In the genomic region with DNA sequence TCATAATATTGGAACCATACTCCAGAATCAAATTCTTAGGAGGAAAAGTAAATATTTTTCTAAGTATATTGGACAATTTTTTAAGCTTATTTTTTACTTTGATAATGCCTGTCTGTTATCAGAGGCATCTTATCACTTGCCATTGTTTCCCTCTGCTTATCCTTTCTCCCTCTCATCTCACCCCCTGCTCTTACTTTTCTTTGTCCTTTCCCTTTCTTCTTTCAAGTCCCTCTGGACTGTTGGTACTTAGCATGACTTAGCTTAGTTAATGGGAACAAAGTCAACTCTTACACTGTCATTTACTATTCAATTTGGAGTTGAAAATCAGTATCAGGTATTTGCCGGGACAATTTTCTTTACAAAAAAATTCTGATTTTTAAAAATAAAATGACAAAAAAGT, we compare ENCODE assay signal across 30 cellular contexts. TPM values are rescaled to one million over a fixed set of nuclear protein-coding genes. Genes with fewer than 3 reads are reported as not detected.
"Had no signal": no experiment of that assay in that cellular context is flagged by ENCODE, and none has a peak within 500 bp of the region (broad histone marks: within the 10 kb centered on the region; RNA-seq: fewer than 3 reads in every experiment).

No MANE protein-coding gene starts in this region.

- H3K4me3 Mint-ChIP-seq: activated CD8-positive, alpha-beta memory T cell treated with anti-CD3 and anti-CD28 coated beads, Interleukin-2, amount 10 ng/mL, durations not matched to agents 7 days and 5 days; activated CD8-positive, alpha-beta T cell treated with anti-CD3 and anti-CD28 coated beads, Interleukin-2, amount 10 ng/mL, durations not matched to agents 7 days and 5 days; activated naive CD4-positive, alpha-beta T cell treated with anti-CD3 and anti-CD28 coated beads, Interleukin-2, amount 50 U/mL, for 24 hours; natural killer cell treated with Interleukin-12 subunit alpha and Interleukin-12 subunit beta and Interleukin-15 and Interleukin-18, amount 100 ng/mL, for 72 hours; stimulated activated effector memory CD8-positive, alpha-beta T cell treated with anti-CD3 and anti-CD28 coated beads, Interleukin-12 subunit alpha, Interleukin-12 subunit beta, amount 100 ng/mL, for 72 hours; stimulated activated naive CD8-positive, alpha-beta T cell treated with anti-CD3 and anti-CD28 coated beads, Interleukin-15, Interleukin-2, amounts not matched to agents 100 ng/mL and 50 ng/mL, for 24 hours; T-helper 1 cell treated with Interleukin-12 subunit alpha and Interleukin-12 subunit beta and Interleukin-4 antibody, amounts not matched to agents 30 μg/mL and 1 μg/mL, for 36 hours had no signal

- ATAC-seq: activated CD8-positive, alpha-beta memory T cell treated with anti-CD3 and anti-CD28 coated beads, Interleukin-2, amount 10 ng/mL, durations not matched to agents 7 days and 5 days; activated CD8-positive, alpha-beta T cell treated with anti-CD3 and anti-CD28 coated beads, Interleukin-2, amount 10 ng/mL, durations not matched to agents 7 days and 5 days; gastrocnemius medialis; left lung; lower lobe of right lung; natural killer cell treated with Interleukin-12 subunit alpha and Interleukin-12 subunit beta and Interleukin-15 and Interleukin-18, amount 100 ng/mL, for 72 hours; sciatic nerve; stimulated activated effector memory CD8-positive, alpha-beta T cell treated with anti-CD3 and anti-CD28 coated beads, Interleukin-12 subunit alpha, Interleukin-12 subunit beta, amount 100 ng/mL, for 72 hours had no signal

- H3K36me3 ChIP-seq: colonic mucosa, gastrocnemius medialis, left lung, lower lobe of right lung, ovary, upper lobe of left lung, vagina had no signal

- H3K27me3 ChIP-seq: colonic mucosa, gastrocnemius medialis, left lung, ovary, upper lobe of left lung, vagina had no signal

- H3K4me1 ChIP-seq: colonic mucosa, gastrocnemius medialis, left lung, lower lobe of right lung, upper lobe of left lung, vagina had no signal

- H3K27ac Mint-ChIP-seq: activated CD8-positive, alpha-beta memory T cell treated with anti-CD3 and anti-CD28 coated beads, Interleukin-2, amount 10 ng/mL, durations not matched to agents 7 days and 5 days; activated CD8-positive, alpha-beta T cell treated with anti-CD3 and anti-CD28 coated beads, Interleukin-2, amount 10 ng/mL, durations not matched to agents 7 days and 5 days; activated naive CD4-positive, alpha-beta T cell treated with anti-CD3 and anti-CD28 coated beads, Interleukin-2, amount 50 U/mL, for 24 hours; activated T-helper 2 cell treated with anti-CD3 and anti-CD28 coated beads, Interferon-gamma antibody, Interleukin-2, Interleukin-4, amounts not matched to agents 10 μg/mL and 5 μg/mL and 100 μg/mL, durations not matched to agents 14 hours and 24 hours and 36 hours; natural killer cell treated with Interleukin-12 subunit alpha and Interleukin-12 subunit beta and Interleukin-15 and Interleukin-18, amount 100 ng/mL, for 72 hours; progenitor cell of endocrine pancreas; stimulated activated effector memory CD8-positive, alpha-beta T cell treated with anti-CD3 and anti-CD28 coated beads, Interleukin-12 subunit alpha, Interleukin-12 subunit beta, amount 100 ng/mL, for 72 hours; T-helper 1 cell treated with Interleukin-12 subunit alpha and Interleukin-12 subunit beta and Interleukin-4 antibody, amounts not matched to agents 30 μg/mL and 1 μg/mL, for 36 hours had no signal

- H3K27me3 Mint-ChIP-seq: activated CD8-positive, alpha-beta memory T cell treated with anti-CD3 and anti-CD28 coated beads, Interleukin-2, amount 10 ng/mL, durations not matched to agents 7 days and 5 days; activated naive CD4-positive, alpha-beta T cell treated with anti-CD3 and anti-CD28 coated beads, Interleukin-2, amount 50 U/mL, for 24 hours; natural killer cell treated with Interleukin-12 subunit alpha and Interleukin-12 subunit beta and Interleukin-15 and Interleukin-18, amount 100 ng/mL, for 72 hours; stimulated activated naive CD8-positive, alpha-beta T cell treated with anti-CD3 and anti-CD28 coated beads, Interleukin-15, Interleukin-2, amounts not matched to agents 100 ng/mL and 50 ng/mL, for 24 hours had no signal

- H3K4me1 Mint-ChIP-seq: activated naive CD4-positive, alpha-beta T cell treated with anti-CD3 and anti-CD28 coated beads, Interleukin-2, amount 50 U/mL, for 24 hours; stimulated activated effector memory CD8-positive, alpha-beta T cell treated with anti-CD3 and anti-CD28 coated beads, Interleukin-12 subunit alpha, Interleukin-12 subunit beta, amount 100 ng/mL, for 72 hours had no signal

- DNase-seq: activated CD4-positive, alpha-beta T cell treated with anti-CD3 and anti-CD28 coated beads for 1 hour; activated CD8-positive, alpha-beta memory T cell treated with anti-CD3 and anti-CD28 coated beads, Interleukin-2, amount 10 ng/mL, durations not matched to agents 7 days and 5 days; activated CD8-positive, alpha-beta T cell treated with anti-CD3 and anti-CD28 coated beads, Interleukin-2, amount 10 ng/mL, durations not matched to agents 7 days and 5 days; activated T-cell treated with anti-CD3 and anti-CD28 coated beads, Interleukin-2, amount 50 U/mL, for 48 hours; colonic mucosa; effector memory CD4-positive, alpha-beta T cell; erythroblast; gastrocnemius medialis; glutamatergic neuron; left lung; lower lobe of right lung; ovary; retina; stimulated activated CD4-positive, alpha-beta T cell treated with anti-CD3 and anti-CD28 coated beads, Interleukin-12 subunit alpha, Interleukin-12 subunit beta, amount 100 ng/mL, for 4 hours; stimulated activated CD4-positive, alpha-beta T cell treated with anti-CD3 and anti-CD28 coated beads, Interleukin-4, amount 100 ng/mL, for 24 hours; substantia nigra; T1000; upper lobe of left lung had no signal

- H3K4me3 ChIP-seq: colonic mucosa, gastrocnemius medialis, left lung, lower lobe of right lung, ovary, skin epidermis, upper lobe of left lung, vagina had no signal

- H3K9me3 Mint-ChIP-seq: activated naive CD4-positive, alpha-beta T cell treated with anti-CD3 and anti-CD28 coated beads, Interleukin-2, amount 50 U/mL, for 24 hours; natural killer cell treated with Interleukin-12 subunit alpha and Interleukin-12 subunit beta and Interleukin-15 and Interleukin-18, amount 100 ng/mL, for 72 hours; stimulated activated effector memory CD8-positive, alpha-beta T cell treated with anti-CD3 and anti-CD28 coated beads, Interleukin-12 subunit alpha, Interleukin-12 subunit beta, amount 100 ng/mL, for 72 hours; stimulated activated naive CD8-positive, alpha-beta T cell treated with anti-CD3 and anti-CD28 coated beads, Interleukin-15, Interleukin-2, amounts not matched to agents 100 ng/mL and 50 ng/mL, for 24 hours had no signal

- H3K9me3 ChIP-seq: colonic mucosa, gastrocnemius medialis, lower lobe of right lung, ovary, vagina had no signal

RNA-seq across cellular contexts. Expression of a gene that starts 45.2 kb away (rescaled TPM):
- total RNA-seq: bronchial epithelial cell, dermis microvascular lymphatic vessel endothelial cell, progenitor cell of endocrine pancreas had no signal
